ENCODE assay signal across 8 cellular contexts in the genomic region with DNA sequence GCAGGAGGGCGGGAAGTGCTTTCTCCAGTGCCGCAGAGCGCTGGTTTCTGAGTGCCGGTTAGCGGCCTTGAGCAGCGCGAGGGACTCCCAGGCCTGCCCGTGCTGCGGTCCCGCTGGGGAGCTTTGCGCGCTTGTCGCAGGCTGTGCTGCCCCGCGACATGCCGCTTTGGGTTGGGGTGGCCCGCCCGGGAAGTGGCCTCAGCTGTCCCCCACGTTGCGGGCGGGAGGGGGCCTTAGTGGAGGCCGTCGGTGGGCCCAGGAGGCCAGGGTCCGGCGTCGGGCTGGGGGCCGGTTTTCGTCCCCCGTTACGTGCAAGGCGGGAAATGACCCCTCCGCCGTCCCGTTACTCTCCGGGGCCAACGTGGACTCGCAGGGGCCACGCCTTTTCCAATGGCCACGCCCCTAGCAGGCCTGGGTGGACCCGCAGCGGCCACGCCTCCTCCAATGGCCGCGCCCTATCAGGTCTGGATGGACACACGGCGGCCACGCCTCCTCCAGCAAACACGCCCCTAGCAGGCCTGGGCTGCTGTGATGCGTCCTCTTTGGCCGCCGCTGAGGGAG. TPM values are rescaled to one million over a fixed set of nuclear protein-coding genes. Genes with fewer than 3 reads are reported as not detected.
A peak's percentile ranks its signal among the peaks of the same experiment; 100 is the strongest.
DNase-seq lines count a peak whose midpoint lies in the region; ATAC-seq and TF ChIP-seq lines count a peak whose summit lies in the region.

No MANE protein-coding gene starts in this region.

- no peaks in the 10 kb centered on the region for H3K9me3 ChIP-seq in colonic mucosa

- peaks cover 42% of the 10 kb centered on the region for H3K4me1 Mint-ChIP-seq in activated CD4-positive, alpha-beta T cell treated with anti-CD3 and anti-CD28 coated beads, Interleukin-2, amount 10 ng/mL, durations not matched to agents 24 days and 14 days

- H3K4me1 ChIP-seq in colonic mucosa = no peaks in the 10 kb centered on the region

- peak; percentile 99 for DNase-seq in AG08395 (ENCODE audit: low spot score)
- DNase-seq in NCI-H510A (lab: John Stamatoyannopoulos, UW) = peak; percentile 77
- DNase-seq in activated CD4-positive, alpha-beta T cell treated with anti-CD3 and anti-CD28 coated beads, Interleukin-2, amount 10 ng/mL, durations not matched to agents 24 days and 14 days = peak; percentile 98
- DNase-seq in colonic mucosa = peak; percentile 99
- peak; percentile 69 to 85 (median 75) for DNase-seq in stimulated activated CD4-positive, alpha-beta T cell treated with anti-CD3 and anti-CD28 coated beads, Interleukin-1b, Interleukin-23, amount 100 ng/mL, for 24 hours (ENCODE audit: low read depth in 4 of 4, low spot score in 1 of 4)

- peaks cover 22% of the 10 kb centered on the region for H3K36me3 Mint-ChIP-seq in activated CD4-positive, alpha-beta T cell treated with anti-CD3 and anti-CD28 coated beads, Interleukin-2, amount 10 ng/mL, durations not matched to agents 24 days and 14 days (ENCODE audit: low read depth)

- H3K27ac Mint-ChIP-seq in activated CD4-positive, alpha-beta T cell treated with anti-CD3 and anti-CD28 coated beads, Interleukin-2, amount 10 ng/mL, durations not matched to agents 24 days and 14 days = peak overlapping the region; percentile 96

- H3K4me3 Mint-ChIP-seq in activated CD4-positive, alpha-beta T cell treated with anti-CD3 and anti-CD28 coated beads, Interleukin-2, amount 10 ng/mL, durations not matched to agents 24 days and 14 days = peak overlapping the region; percentile 97

- TF ChIP-seq CTCF in colonic mucosa (IDR thresholded peaks at IDR 0.05) = no peak

- no peaks in the 10 kb centered on the region for H3K36me3 ChIP-seq in colonic mucosa

- no peaks in the 10 kb centered on the region for H3K27me3 Mint-ChIP-seq in activated CD4-positive, alpha-beta T cell treated with anti-CD3 and anti-CD28 coated beads, Interleukin-2, amount 10 ng/mL, durations not matched to agents 24 days and 14 days

- intact Hi-C loops in activated CD4-positive, alpha-beta T cell treated with anti-CD3 and anti-CD28 coated beads, Interleukin-2, amount 10 ng/mL, durations not matched to agents 24 days and 14 days (cut with micrococcal nuclease) = loop anchor here (1.0 kb wide), 3 partner anchors 44 to 129 kb away; partner anchors contain the start of genes CEP104, DFFB, LRRC47 and SMIM1
- intact Hi-C loops in colonic mucosa (cut with DNase I) = no loop called here

- H3K4me3 ChIP-seq in colonic mucosa = peak overlapping the region; percentile 90

- peaks cover 4% of the 10 kb centered on the region for H3K9me3 Mint-ChIP-seq in activated CD4-positive, alpha-beta T cell treated with anti-CD3 and anti-CD28 coated beads, Interleukin-2, amount 10 ng/mL, durations not matched to agents 24 days and 14 days

- ATAC-seq in GM18870 (IDR thresholded peaks at IDR 0.05; ENCODE audit: unreplicated experiment) (peak; percentile 42), HG03135 (IDR thresholded peaks at IDR 0.05; ENCODE audit: unreplicated experiment) (peak; percentile 51)

- H3K9ac ChIP-seq in colonic mucosa (ENCODE audit: low read depth in 2 of 2, low read length in 2 of 2) = peak overlapping the region; percentile 84 to 89

- H3K27me3 ChIP-seq in colonic mucosa (no peaks in the 10 kb centered on the region), layer of hippocampus (ENCODE audit: control insufficient read depth, insufficient read depth, low read length) (no peaks in the 10 kb centered on the region)

- H3K27ac ChIP-seq in colonic mucosa (peak overlapping the region; percentile 97), layer of hippocampus (ENCODE audit: low read depth, low read length) (peak overlapping the region; percentile 99)

RNA-seq across cellular contexts. Expression of gene C1orf174, which starts 1.0 kb away (rescaled TPM):
- 50.5 and 51.5 TPM in 2 replicates for total RNA-seq in activated CD4-positive, alpha-beta T cell treated with anti-CD3 and anti-CD28 coated beads, Interleukin-2, amount 10 ng/mL, durations not matched to agents 24 days and 14 days
- 10 to 100 TPM; 19.4 to 32.8 TPM for total RNA-seq in colonic mucosa

RNA-seq across cellular contexts. Expression of gene DFFB, which starts 43.8 kb away (rescaled TPM):
- 15.0 and 15.9 TPM in 2 replicates for total RNA-seq in activated CD4-positive, alpha-beta T cell treated with anti-CD3 and anti-CD28 coated beads, Interleukin-2, amount 10 ng/mL, durations not matched to agents 24 days and 14 days
- total RNA-seq in colonic mucosa = 10 to 100 TPM in 1 of 2 donors, 1 to 10 TPM in 1; 4.5 to 10.7 TPM

RNA-seq across cellular contexts. Expression of gene CEP104, which starts 44.0 kb away (rescaled TPM):
- total RNA-seq in activated CD4-positive, alpha-beta T cell treated with anti-CD3 and anti-CD28 coated beads, Interleukin-2, amount 10 ng/mL, durations not matched to agents 24 days and 14 days = 46.2 and 48.1 TPM in 2 replicates
- 10 to 100 TPM; 41.1 to 52.7 TPM for total RNA-seq in colonic mucosa

Comparison
In these comparisons a context has a peak if more than half of its experiments do, and no peak if none do; other contexts are left out.
1. Peak in every context shown above with its lines: DNase-seq, ATAC-seq, H3K4me3 ChIP-seq and H3K27ac ChIP-seq.